14 cellular contexts compared by ENCODE assay signal in genomic region chr3:61979645-61980430, GRCh38.
DNase-seq lines count a peak whose midpoint lies in the region; ATAC-seq, FAIRE-seq and TF ChIP-seq lines count a peak whose summit lies in the region.
"Had no signal": no experiment of that assay in that cellular context is flagged by ENCODE, and none has a peak within 500 bp of the region (broad histone marks: within the 10 kb centered on the region; RNA-seq: fewer than 3 reads in every experiment).

No MANE protein-coding gene starts in this region.

- H3K4me1 Mint-ChIP-seq in progenitor cell of endocrine pancreas (ENCODE audit: low read depth), result peaks cover 1% of the 10 kb centered on the region
- no peaks in the 10 kb centered on the region for H3K4me1 Mint-ChIP-seq in activated T-helper 2 cell treated with anti-CD3 and anti-CD28 coated beads, Interferon-gamma antibody, Interleukin-2, Interleukin-4, amounts not matched to agents 10 μg/mL and 5 μg/mL and 100 μg/mL, durations not matched to agents 14 hours and 24 hours and 36 hours (ENCODE audit: low read depth)
- H3K4me1 Mint-ChIP-seq: activated B cell treated with CpG ODN at 0.5 μM for 24 hours had no signal

- H3K27me3 ChIP-seq in aorta (ENCODE audit: control insufficient read depth in 1 of 2, insufficient read depth in 2 of 2, low read length in 1 of 2) (no peaks in the 10 kb centered on the region), small intestine (ENCODE audit: control insufficient read depth in 2 of 2, insufficient read depth in 2 of 2, low read length in 2 of 2) (no peaks in the 10 kb centered on the region)

- TF ChIP-seq CTCF in fibroblast of pulmonary artery (IDR thresholded peaks at IDR 0.05; ENCODE audit: low read length, missing control alignments) (no peak), progenitor cell of endocrine pancreas (IDR thresholded peaks at IDR 0.05; ENCODE audit: unreplicated experiment) (no peak)

- intact Hi-C loops in aorta (cut with DNase I), result no loop called here
- intact Hi-C loops in activated T-helper 2 cell treated with anti-CD3 and anti-CD28 coated beads, Interferon-gamma antibody, Interleukin-2, Interleukin-4, amounts not matched to agents 10 μg/mL and 5 μg/mL and 100 μg/mL, durations not matched to agents 14 hours and 24 hours and 36 hours (cut with micrococcal nuclease), result no loop called here

- no peak for ATAC-seq in aorta (ENCODE audit: low FRiP score)
- ATAC-seq: CD8-positive, alpha-beta T cell had no signal

- peak overlapping the region; percentile 22 for H3K27ac Mint-ChIP-seq in progenitor cell of endocrine pancreas
- no peak overlapping the region for H3K27ac Mint-ChIP-seq in activated T-helper 2 cell treated with anti-CD3 and anti-CD28 coated beads, Interferon-gamma antibody, Interleukin-2, Interleukin-4, amounts not matched to agents 10 μg/mL and 5 μg/mL and 100 μg/mL, durations not matched to agents 14 hours and 24 hours and 36 hours
- H3K27ac Mint-ChIP-seq: activated B cell treated with CpG ODN at 0.5 μM for 24 hours; CD8-positive, alpha-beta T cell had no signal

- no peak for FAIRE-seq in small intestine (lab: Jason Lieb, UNC)

- 37 to 41% methylated on average over 6 of the region's 6 CpGs for WGBS in aorta, 2 donors
- WGBS in small intestine, 3 donors, result 53 to 72% (median 71%) methylated on average over 6 of the region's 6 CpGs

- peaks cover 1 to 8% of the 10 kb centered on the region in 2 donors for H3K4me1 ChIP-seq in aorta (ENCODE audit: control insufficient read depth in 1 of 2, insufficient read depth in 2 of 2, low read length in 2 of 2)
- no peaks in the 10 kb centered on the region for H3K4me1 ChIP-seq in small intestine (ENCODE audit: control insufficient read depth in 2 of 2, insufficient read depth in 1 of 2, low read depth in 1 of 2, low read length in 1 of 2)

- H3K27ac ChIP-seq in aorta (ENCODE audit: low read depth in 1 of 2, low read length in 2 of 2), result no peak overlapping the region
- no peak overlapping the region for H3K27ac ChIP-seq in small intestine (ENCODE audit: low read depth in 1 of 2, low read length in 1 of 2)

- DNase-seq in GM04503 (ENCODE audit: low read depth) (peak; percentile 27), LHCN-M2 (ENCODE audit: low read depth) (peak; percentile 80), fibroblast of pulmonary artery (ENCODE audit: low read depth) (peak; percentile 32), progenitor cell of endocrine pancreas (ENCODE audit: low spot score, unreplicated experiment) (no peak), aorta (no peak), small intestine (no peak)
- no peak for DNase-seq in activated T-helper 2 cell treated with anti-CD3 and anti-CD28 coated beads, Interferon-gamma antibody, Interleukin-2, Interleukin-4, amounts not matched to agents 10 μg/mL and 5 μg/mL and 100 μg/mL, durations not matched to agents 14 hours and 24 hours and 36 hours (ENCODE audit: low spot score)
- DNase-seq: activated B cell treated with CpG ODN at 0.5 μM for 24 hours; CD8-positive, alpha-beta T cell; effector CD4-positive, alpha-beta T cell; GDM1; MV-4-11; NCI-H2227 treated with DMSO at 0.1 percent for 48 hours had no signal

- no peaks in the 10 kb centered on the region for H3K9me3 Mint-ChIP-seq in progenitor cell of endocrine pancreas (ENCODE audit: low read depth)
- H3K9me3 Mint-ChIP-seq in activated T-helper 2 cell treated with anti-CD3 and anti-CD28 coated beads, Interferon-gamma antibody, Interleukin-2, Interleukin-4, amounts not matched to agents 10 μg/mL and 5 μg/mL and 100 μg/mL, durations not matched to agents 14 hours and 24 hours and 36 hours, result no peaks in the 10 kb centered on the region
- H3K9me3 Mint-ChIP-seq: activated B cell treated with CpG ODN at 0.5 μM for 24 hours; CD8-positive, alpha-beta T cell; neural crest cell had no signal

- H3K36me3 ChIP-seq in aorta (ENCODE audit: control insufficient read depth in 1 of 2, insufficient read depth in 2 of 2, low read length in 1 of 2) (no peaks in the 10 kb centered on the region), small intestine (ENCODE audit: control insufficient read depth in 2 of 2, insufficient read depth in 2 of 2, low read length in 2 of 2) (no peaks in the 10 kb centered on the region)

- no peaks in the 10 kb centered on the region for H3K36me3 Mint-ChIP-seq in progenitor cell of endocrine pancreas (ENCODE audit: insufficient read depth)
- no peaks in the 10 kb centered on the region for H3K36me3 Mint-ChIP-seq in activated T-helper 2 cell treated with anti-CD3 and anti-CD28 coated beads, Interferon-gamma antibody, Interleukin-2, Interleukin-4, amounts not matched to agents 10 μg/mL and 5 μg/mL and 100 μg/mL, durations not matched to agents 14 hours and 24 hours and 36 hours (ENCODE audit: low read depth)
- H3K36me3 Mint-ChIP-seq: CD8-positive, alpha-beta T cell had no signal

- H3K27me3 Mint-ChIP-seq in progenitor cell of endocrine pancreas, result no peaks in the 10 kb centered on the region
- peaks cover 2% of the 10 kb centered on the region for H3K27me3 Mint-ChIP-seq in activated T-helper 2 cell treated with anti-CD3 and anti-CD28 coated beads, Interferon-gamma antibody, Interleukin-2, Interleukin-4, amounts not matched to agents 10 μg/mL and 5 μg/mL and 100 μg/mL, durations not matched to agents 14 hours and 24 hours and 36 hours (ENCODE audit: low read depth)
- H3K27me3 Mint-ChIP-seq: activated B cell treated with CpG ODN at 0.5 μM for 24 hours had no signal

- H3K4me3 ChIP-seq in fibroblast of pulmonary artery (replicated peaks; ENCODE audit: low read depth, low read length), result no peak overlapping the region
- no peak overlapping the region for H3K4me3 ChIP-seq in aorta (ENCODE audit: low read length in 2 of 2)
- no peak overlapping the region for H3K4me3 ChIP-seq in small intestine (ENCODE audit: low read depth in 1 of 2, low read length in 2 of 2)

- no peak overlapping the region for H3K4me3 Mint-ChIP-seq in progenitor cell of endocrine pancreas (ENCODE audit: low read depth)
- no peak overlapping the region for H3K4me3 Mint-ChIP-seq in activated T-helper 2 cell treated with anti-CD3 and anti-CD28 coated beads, Interferon-gamma antibody, Interleukin-2, Interleukin-4, amounts not matched to agents 10 μg/mL and 5 μg/mL and 100 μg/mL, durations not matched to agents 14 hours and 24 hours and 36 hours (ENCODE audit: low read depth)
- H3K4me3 Mint-ChIP-seq: activated B cell treated with CpG ODN at 0.5 μM for 24 hours; CD8-positive, alpha-beta T cell; neural crest cell had no signal

- no peaks in the 10 kb centered on the region for H3K9me3 ChIP-seq in aorta (ENCODE audit: control insufficient read depth, low read length)
- no peaks in the 10 kb centered on the region for H3K9me3 ChIP-seq in small intestine (ENCODE audit: control insufficient read depth, low read depth)

Comparison
In these comparisons a context has a peak if more than half of its experiments do, and no peak if none do; other contexts are left out.
1. DNase-seq: peak in GM04503 (single experiment), LHCN-M2 (single experiment) and fibroblast of pulmonary artery (single experiment); none in progenitor cell of endocrine pancreas (single experiment), aorta (0 of 2), small intestine (single experiment) and activated T-helper 2 cell treated with anti-CD3 and anti-CD28 coated beads, Interferon-gamma antibody, Interleukin-2, Interleukin-4, amounts not matched to agents 10 μg/mL and 5 μg/mL and 100 μg/mL, durations not matched to agents 14 hours and 24 hours and 36 hours (single experiment).